In the genomic region with DNA sequence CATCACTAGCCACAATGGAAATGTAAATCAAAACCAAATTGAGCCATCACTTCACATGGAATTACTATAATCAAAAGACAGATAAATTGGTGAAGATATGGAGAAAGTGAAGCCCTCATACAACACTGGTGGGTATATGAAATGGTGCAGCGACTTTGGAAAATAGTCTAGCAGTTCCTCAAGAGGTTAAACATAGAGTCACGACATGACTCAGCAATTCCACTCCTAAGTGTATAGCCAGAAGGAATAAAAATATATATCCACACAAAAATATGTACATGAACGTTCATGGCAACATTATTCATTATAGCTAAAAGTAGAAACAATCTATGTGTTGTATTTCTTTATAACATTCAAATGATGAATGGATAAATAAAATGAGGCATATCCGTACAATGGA, we compare ENCODE assay signal across 31 cellular contexts.
"Had no signal": no experiment of that assay in that cellular context is flagged by ENCODE, and none has a peak within 500 bp of the region (broad histone marks: within the 10 kb centered on the region; RNA-seq: fewer than 3 reads in every experiment).

No MANE protein-coding gene starts in this region.

- H3K4me2 ChIP-seq: smooth muscle cell had no signal

- DNase-seq: naive thymus-derived CD4-positive, alpha-beta T cell; natural killer cell; nephron progenitor cell; nucleus accumbens; pancreas; retina; spleen; stimulated activated CD4-positive, alpha-beta T cell treated with anti-CD3 and anti-CD28 coated beads, Interleukin-12 subunit alpha, Interleukin-12 subunit beta, amount 100 ng/mL, for 4 hours; stimulated activated CD4-positive, alpha-beta T cell treated with anti-CD3 and anti-CD28 coated beads, Interleukin-1b, Interleukin-23, amount 100 ng/mL, for 48 hours; stimulated activated CD4-positive, alpha-beta T cell treated with anti-CD3 and anti-CD28 coated beads, Interleukin-4, amount 100 ng/mL, for 1 hour; stimulated activated CD4-positive, alpha-beta T cell treated with anti-CD3 and anti-CD28 coated beads, Interleukin-4, amount 100 ng/mL, for 4 hours; stimulated activated CD8-positive, alpha-beta memory T cell treated with anti-CD3 and anti-CD28 coated beads, Interleukin-4, amount 100 ng/mL, for 48 hours; stimulated activated naive CD4-positive, alpha-beta T cell; stimulated activated naive CD8-positive, alpha-beta T cell treated with anti-CD3 and anti-CD28 coated beads, Interleukin-15, amount 100 ng/mL, for 72 hours; stimulated activated naive CD8-positive, alpha-beta T cell treated with anti-CD3 and anti-CD28 coated beads, Interleukin-15, Interleukin-2, amounts not matched to agents 100 U/mL and 50 U/mL, for 24 hours; substantia nigra; testis; tibial artery; transverse colon; upper lobe of right lung; uterus had no signal

- H3K36me3 Mint-ChIP-seq: naive thymus-derived CD4-positive, alpha-beta T cell; natural killer cell; stimulated activated memory B cell treated with anti-CD40 and anti-IgM and Interleukin-4, amounts not matched to agents 10 μg/mL and 1 μg/mL and 100 μg/mL, for 72 hours had no signal

- H3K4me1 Mint-ChIP-seq: natural killer cell; stimulated activated memory B cell treated with anti-CD40 and anti-IgM and Interleukin-4, amounts not matched to agents 10 μg/mL and 1 μg/mL and 100 μg/mL, for 72 hours; stimulated activated naive CD8-positive, alpha-beta T cell treated with anti-CD3 and anti-CD28 coated beads, Interleukin-15, amount 100 ng/mL, for 72 hours had no signal

- H3K36me3 ChIP-seq: neutrophil, pancreas, prostate gland, right atrium auricular region, spleen, suprapubic skin, tibial artery, transverse colon, upper lobe of right lung, uterus had no signal

- H3K4me3 ChIP-seq: pancreas, prostate gland, right atrium auricular region, skin epidermis, smooth muscle cell, spleen, suprapubic skin, testis, tibial artery, transverse colon, upper lobe of right lung, uterus had no signal

- H3K27ac ChIP-seq: neutrophil, pancreas, prostate gland, right atrium auricular region, skin epidermis, spleen, suprapubic skin, testis, tibial artery, transverse colon, upper lobe of right lung, uterus had no signal

- H3K27ac Mint-ChIP-seq: naive thymus-derived CD4-positive, alpha-beta T cell; natural killer cell; nephron progenitor cell; stimulated activated memory B cell treated with anti-CD40 and anti-IgM and Interleukin-4, amounts not matched to agents 10 μg/mL and 1 μg/mL and 100 μg/mL, for 72 hours; stimulated activated naive CD8-positive, alpha-beta T cell treated with anti-CD3 and anti-CD28 coated beads, Interleukin-15, amount 100 ng/mL, for 72 hours; type B pancreatic cell had no signal

- H3K9me3 ChIP-seq: neutrophil, pancreas, prostate gland, right atrium auricular region, spleen, suprapubic skin, testis, tibial artery, transverse colon, upper lobe of right lung, uterus had no signal

- H3K27me3 ChIP-seq: neutrophil, pancreas, right atrium auricular region, spleen, suprapubic skin, testis, tibial artery, transverse colon, upper lobe of right lung, uterus had no signal

- H3K4me1 ChIP-seq: right atrium auricular region, spleen, suprapubic skin, testis, upper lobe of right lung, uterus had no signal

- H3K27me3 Mint-ChIP-seq: stimulated activated memory B cell treated with anti-CD40 and anti-IgM and Interleukin-4, amounts not matched to agents 10 μg/mL and 1 μg/mL and 100 μg/mL, for 72 hours; type B pancreatic cell had no signal

- ATAC-seq: naive thymus-derived CD4-positive, alpha-beta T cell; natural killer cell; pancreas; sciatic nerve; stimulated activated memory B cell treated with anti-CD40 and anti-IgM and Interleukin-4, amounts not matched to agents 10 μg/mL and 1 μg/mL and 100 μg/mL, for 72 hours; stimulated activated naive CD8-positive, alpha-beta T cell treated with anti-CD3 and anti-CD28 coated beads, Interleukin-15, amount 100 ng/mL, for 72 hours; stimulated activated naive CD8-positive, alpha-beta T cell treated with anti-CD3 and anti-CD28 coated beads, Interleukin-15, Interleukin-2, amounts not matched to agents 100 U/mL and 50 U/mL, for 24 hours; upper lobe of right lung had no signal

- H3K4me3 Mint-ChIP-seq: naive thymus-derived CD4-positive, alpha-beta T cell; natural killer cell; nephron progenitor cell; neural crest cell; stimulated activated memory B cell treated with anti-CD40 and anti-IgM and Interleukin-4, amounts not matched to agents 10 μg/mL and 1 μg/mL and 100 μg/mL, for 72 hours; stimulated activated naive CD8-positive, alpha-beta T cell treated with anti-CD3 and anti-CD28 coated beads, Interleukin-15, amount 100 ng/mL, for 72 hours; type B pancreatic cell had no signal

- FAIRE-seq: pancreas had no signal

- H3K9me3 Mint-ChIP-seq: natural killer cell; nephron progenitor cell; stimulated activated memory B cell treated with anti-CD40 and anti-IgM and Interleukin-4, amounts not matched to agents 10 μg/mL and 1 μg/mL and 100 μg/mL, for 72 hours; stimulated activated naive CD8-positive, alpha-beta T cell treated with anti-CD3 and anti-CD28 coated beads, Interleukin-15, amount 100 ng/mL, for 72 hours had no signal
